In genomic region chr9:98882569-98882923, GRCh38 we compare ENCODE assay signal across 21 cellular contexts.
"Had no signal": no experiment of that assay in that cellular context is flagged by ENCODE, and none has a peak within 500 bp of the region (broad histone marks: within the 10 kb centered on the region; RNA-seq: fewer than 3 reads in every experiment).

No MANE protein-coding gene starts in this region.

- ATAC-seq: activated CD8-positive, alpha-beta memory T cell treated with anti-CD3 and anti-CD28 coated beads, Interleukin-2, amount 10 ng/mL, durations not matched to agents 7 days and 5 days; activated naive CD4-positive, alpha-beta T cell treated with anti-CD3 and anti-CD28 coated beads, Interleukin-2, amount 50 U/mL, for 72 hours; foreskin keratinocyte; sciatic nerve; T-helper 17 cell had no signal

- H3K9me3 ChIP-seq: adrenal gland, neutrophil, pancreas, transverse colon had no signal

- DNase-seq: activated B cell treated with CpG ODN at 0.5 μM for 24 hours; activated CD4-positive, alpha-beta memory T cell treated with anti-CD3 and anti-CD28 coated beads for 36 hours; activated CD4-positive, alpha-beta T cell treated with anti-CD3 and anti-CD28 coated beads for 4 hours; activated CD8-positive, alpha-beta memory T cell treated with anti-CD3 and anti-CD28 coated beads, Interleukin-2, amount 10 ng/mL, durations not matched to agents 7 days and 5 days; activated gamma-delta T cell treated with Interleukin-2 at 50 U/mL for 16 hours; cerebellar nuclear complex; cortex of kidney; foreskin keratinocyte; hippocampal formation; pancreas; stimulated activated CD4-positive, alpha-beta T cell treated with anti-CD3 and anti-CD28 coated beads, Interleukin-4, amount 100 ng/mL, for 24 hours; stimulated activated naive CD4-positive, alpha-beta T cell treated with Interleukin-2 at 50 U/mL for 16 hours; substantia nigra; SW 1271; T-helper 17 cell; transverse colon had no signal

- H3K27me3 ChIP-seq: adrenal gland, pancreas, transverse colon had no signal

- H3K4me1 ChIP-seq: foreskin keratinocyte had no signal

- H3K27ac ChIP-seq: foreskin keratinocyte, neutrophil, SK-N-MC, transverse colon had no signal

- H3K36me3 ChIP-seq: adrenal gland, neutrophil, pancreas, transverse colon had no signal

- H3K4me3 ChIP-seq: adrenal gland, pancreas, SK-N-MC, transverse colon had no signal
